ENCODE assay signal across 8 cellular contexts in genomic region chr6:69719602-69720193, GRCh38.
DNase-seq lines count a peak whose midpoint lies in the region; ATAC-seq and TF ChIP-seq lines count a peak whose summit lies in the region.

No MANE protein-coding gene starts in this region.

- DNase-seq in COLO829 (ENCODE audit: low spot score) (peak; percentile 16), HPDE6-E6E7 (ENCODE audit: extremely low spot score) (peak; percentile 6), amniotic epithelial cell (ENCODE audit: low read depth) (peak; percentile 18), myocyte (ENCODE audit: low read depth) (peak; percentile 44), omental fat pad (ENCODE audit: low spot score) (no peak), NCI-H146 (lab: John Stamatoyannopoulos, UW) (no peak), NCI-H2107 (lab: John Stamatoyannopoulos, UW) (no peak)

- TF ChIP-seq CTCF in omental fat pad (IDR thresholded peaks at IDR 0.05): no peak

- ATAC-seq in GM19328 (IDR thresholded peaks at IDR 0.05; ENCODE audit: unreplicated experiment): peak; percentile 83
- no peak for ATAC-seq in omental fat pad (ENCODE audit: low FRiP score)

Comparison
In these comparisons a context has a peak if more than half of its experiments do, and no peak if none do; other contexts are left out.
1. DNase-seq: peak in COLO829 (single experiment), HPDE6-E6E7 (single experiment), amniotic epithelial cell (single experiment) and myocyte (single experiment); none in omental fat pad (single experiment), NCI-H146 (single experiment) and NCI-H2107 (single experiment).